1 cellular context compared by ENCODE assay signal in the genomic region with DNA sequence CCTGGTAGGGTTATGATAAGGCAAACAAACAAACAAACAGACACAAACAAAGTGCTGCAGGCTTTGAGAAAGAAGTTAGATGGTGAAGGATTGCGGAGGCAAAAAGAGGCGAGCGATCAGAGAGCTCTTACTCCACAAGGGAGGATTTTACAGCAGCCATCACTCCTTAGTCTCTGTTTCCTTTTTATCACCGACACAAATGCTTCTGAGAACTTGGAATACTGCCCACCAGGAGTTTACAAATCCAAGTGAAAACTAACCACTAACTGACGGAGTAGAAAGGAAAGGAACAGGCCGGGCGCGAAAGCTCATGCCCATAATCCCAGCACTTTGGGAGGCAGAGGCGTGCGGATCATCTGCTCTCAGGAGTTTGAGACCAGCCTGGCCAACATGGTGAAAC.
TF ChIP-seq lines count a peak whose summit lies in the region.

No MANE protein-coding gene starts in this region.

TF ChIP-seq in WTC11, 78 proteins besides CTCF, POLR2A, EP300 and RAD21 (continued from another document):
- TF ChIP-seq, protein P1, sequence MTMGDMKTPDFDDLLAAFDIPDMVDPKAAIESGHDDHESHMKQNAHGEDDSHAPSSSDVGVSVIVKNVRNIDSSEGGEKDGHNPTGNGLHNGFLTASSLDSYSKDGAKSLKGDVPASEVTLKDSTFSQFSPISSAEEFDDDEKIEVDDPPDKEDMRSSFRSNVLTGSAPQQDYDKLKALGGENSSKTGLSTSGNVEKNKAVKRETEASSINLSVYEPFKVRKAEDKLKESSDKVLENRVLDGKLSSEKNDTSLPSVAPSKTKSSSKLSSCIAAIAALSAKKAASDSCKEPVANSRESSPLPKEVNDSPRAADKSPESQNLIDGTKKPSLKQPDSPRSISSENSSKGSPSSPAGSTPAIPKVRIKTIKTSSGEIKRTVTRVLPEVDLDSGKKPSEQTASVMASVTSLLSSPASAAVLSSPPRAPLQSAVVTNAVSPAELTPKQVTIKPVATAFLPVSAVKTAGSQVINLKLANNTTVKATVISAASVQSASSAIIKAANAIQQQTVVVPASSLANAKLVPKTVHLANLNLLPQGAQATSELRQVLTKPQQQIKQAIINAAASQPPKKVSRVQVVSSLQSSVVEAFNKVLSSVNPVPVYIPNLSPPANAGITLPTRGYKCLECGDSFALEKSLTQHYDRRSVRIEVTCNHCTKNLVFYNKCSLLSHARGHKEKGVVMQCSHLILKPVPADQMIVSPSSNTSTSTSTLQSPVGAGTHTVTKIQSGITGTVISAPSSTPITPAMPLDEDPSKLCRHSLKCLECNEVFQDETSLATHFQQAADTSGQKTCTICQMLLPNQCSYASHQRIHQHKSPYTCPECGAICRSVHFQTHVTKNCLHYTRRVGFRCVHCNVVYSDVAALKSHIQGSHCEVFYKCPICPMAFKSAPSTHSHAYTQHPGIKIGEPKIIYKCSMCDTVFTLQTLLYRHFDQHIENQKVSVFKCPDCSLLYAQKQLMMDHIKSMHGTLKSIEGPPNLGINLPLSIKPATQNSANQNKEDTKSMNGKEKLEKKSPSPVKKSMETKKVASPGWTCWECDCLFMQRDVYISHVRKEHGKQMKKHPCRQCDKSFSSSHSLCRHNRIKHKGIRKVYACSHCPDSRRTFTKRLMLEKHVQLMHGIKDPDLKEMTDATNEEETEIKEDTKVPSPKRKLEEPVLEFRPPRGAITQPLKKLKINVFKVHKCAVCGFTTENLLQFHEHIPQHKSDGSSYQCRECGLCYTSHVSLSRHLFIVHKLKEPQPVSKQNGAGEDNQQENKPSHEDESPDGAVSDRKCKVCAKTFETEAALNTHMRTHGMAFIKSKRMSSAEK (CRISPR knock-in tag; IDR thresholded peaks at IDR 0.05; ENCODE audit: borderline replicate concordance) = no peak
- TF ChIP-seq, protein P2, sequence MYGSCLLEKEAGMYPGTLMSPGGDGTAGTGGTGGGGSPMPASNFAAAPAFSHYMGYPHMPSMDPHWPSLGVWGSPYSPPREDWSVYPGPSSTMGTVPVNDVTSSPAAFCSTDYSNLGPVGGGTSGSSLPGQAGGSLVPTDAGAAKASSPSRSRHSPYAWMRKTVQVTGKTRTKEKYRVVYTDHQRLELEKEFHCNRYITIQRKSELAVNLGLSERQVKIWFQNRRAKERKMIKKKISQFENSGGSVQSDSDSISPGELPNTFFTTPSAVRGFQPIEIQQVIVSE (CRISPR knock-in tag; IDR thresholded peaks at IDR 0.05; ENCODE audit: borderline replicate concordance) = no peak
- no peak for TF ChIP-seq CBFB (CRISPR knock-in tag; IDR thresholded peaks at IDR 0.05; ENCODE audit: low read depth)
- no peak for TF ChIP-seq ZNF138 (CRISPR knock-in tag; conservative IDR thresholded peaks at IDR 0.05)
TF ChIP-seq in WTC11: peak in this region for 0.
